In genomic region chr2:107174126-107174525, GRCh38 we compare ENCODE assay signal across 17 cellular contexts.
"Had no signal": no experiment of that assay in that cellular context is flagged by ENCODE, and none has a peak within 500 bp of the region (broad histone marks: within the 10 kb centered on the region; RNA-seq: fewer than 3 reads in every experiment).

No MANE protein-coding gene starts in this region.

- ATAC-seq: effector memory CD8-positive, alpha-beta T cell; gastrocnemius medialis; heart right ventricle; left lung; mucosa of descending colon; naive thymus-derived CD8-positive, alpha-beta T cell; psoas muscle; stimulated activated memory B cell treated with anti-CD40 and anti-IgM and Interleukin-4, amounts not matched to agents 10 μg/mL and 1 μg/mL and 100 μg/mL, for 72 hours; T-cell had no signal

- H3K36me3 Mint-ChIP-seq: activated naive CD8-positive, alpha-beta T cell treated with anti-CD3 and anti-CD28 coated beads for 36 hours; memory B cell; naive thymus-derived CD8-positive, alpha-beta T cell; stimulated activated memory B cell treated with anti-CD40 and anti-IgM and Interleukin-4, amounts not matched to agents 10 μg/mL and 1 μg/mL and 100 μg/mL, for 72 hours; T-cell had no signal

- H3K36me3 ChIP-seq: gastrocnemius medialis, heart right ventricle, left lung, tibial nerve had no signal

- H3K9me3 ChIP-seq: gastrocnemius medialis, heart right ventricle, mucosa of descending colon, psoas muscle, tibial nerve had no signal

- H3K4me3 Mint-ChIP-seq: activated naive CD8-positive, alpha-beta T cell treated with anti-CD3 and anti-CD28 coated beads for 36 hours; activated T-helper 1 cell treated with anti-CD3 and anti-CD28 coated beads, Interleukin-12 subunit alpha, Interleukin-12 subunit beta, Interleukin-2, Interleukin-4 antibody, amounts not matched to agents 30 ng/mL and 10 ng/mL and 1 ng/mL, durations not matched to agents 14 hours and 24 hours and 36 hours; effector memory CD8-positive, alpha-beta T cell; memory B cell; naive thymus-derived CD8-positive, alpha-beta T cell; stimulated activated memory B cell treated with anti-CD40 and anti-IgM and Interleukin-4, amounts not matched to agents 10 μg/mL and 1 μg/mL and 100 μg/mL, for 72 hours; T-cell had no signal

- H3K27ac ChIP-seq: gastrocnemius medialis, heart right ventricle, left lung, psoas muscle, SK-N-MC, tibial nerve had no signal

- H3K4me1 ChIP-seq: gastrocnemius medialis, heart right ventricle, left lung, psoas muscle, tibial nerve had no signal

- H3K27ac Mint-ChIP-seq: activated naive CD8-positive, alpha-beta T cell treated with anti-CD3 and anti-CD28 coated beads for 36 hours; activated T-helper 1 cell treated with anti-CD3 and anti-CD28 coated beads, Interleukin-12 subunit alpha, Interleukin-12 subunit beta, Interleukin-2, Interleukin-4 antibody, amounts not matched to agents 30 ng/mL and 10 ng/mL and 1 ng/mL, durations not matched to agents 14 hours and 24 hours and 36 hours; effector memory CD8-positive, alpha-beta T cell; memory B cell; naive thymus-derived CD8-positive, alpha-beta T cell; stimulated activated memory B cell treated with anti-CD40 and anti-IgM and Interleukin-4, amounts not matched to agents 10 μg/mL and 1 μg/mL and 100 μg/mL, for 72 hours; T-cell had no signal

- DNase-seq: activated naive CD8-positive, alpha-beta T cell treated with anti-CD3 and anti-CD28 coated beads for 36 hours; dermis blood vessel endothelial cell; effector memory CD8-positive, alpha-beta T cell; gastrocnemius medialis; heart right ventricle; left lung; mucosa of descending colon; naive thymus-derived CD8-positive, alpha-beta T cell; psoas muscle; stimulated activated CD4-positive, alpha-beta T cell treated with anti-CD3 and anti-CD28 coated beads, Interleukin-2, amount 100 ng/mL, for 48 hours; T-cell; T-helper 9 cell had no signal

- H3K9me3 Mint-ChIP-seq: activated T-helper 1 cell treated with anti-CD3 and anti-CD28 coated beads, Interleukin-12 subunit alpha, Interleukin-12 subunit beta, Interleukin-2, Interleukin-4 antibody, amounts not matched to agents 30 ng/mL and 10 ng/mL and 1 ng/mL, durations not matched to agents 14 hours and 24 hours and 36 hours; effector memory CD8-positive, alpha-beta T cell; memory B cell; stimulated activated memory B cell treated with anti-CD40 and anti-IgM and Interleukin-4, amounts not matched to agents 10 μg/mL and 1 μg/mL and 100 μg/mL, for 72 hours had no signal

- H3K27me3 ChIP-seq: gastrocnemius medialis, heart right ventricle, left lung, tibial nerve had no signal

- H3K4me1 Mint-ChIP-seq: activated naive CD8-positive, alpha-beta T cell treated with anti-CD3 and anti-CD28 coated beads for 36 hours; memory B cell; naive thymus-derived CD8-positive, alpha-beta T cell; stimulated activated memory B cell treated with anti-CD40 and anti-IgM and Interleukin-4, amounts not matched to agents 10 μg/mL and 1 μg/mL and 100 μg/mL, for 72 hours; T-cell had no signal

- H3K27me3 Mint-ChIP-seq: activated naive CD8-positive, alpha-beta T cell treated with anti-CD3 and anti-CD28 coated beads for 36 hours; effector memory CD8-positive, alpha-beta T cell; memory B cell; stimulated activated memory B cell treated with anti-CD40 and anti-IgM and Interleukin-4, amounts not matched to agents 10 μg/mL and 1 μg/mL and 100 μg/mL, for 72 hours; T-cell had no signal

- H3K4me3 ChIP-seq: gastrocnemius medialis, heart right ventricle, left lung, mucosa of descending colon, psoas muscle, SK-N-MC, tibial nerve had no signal
